ENCODE assay signal across 27 cellular contexts in the genomic region with DNA sequence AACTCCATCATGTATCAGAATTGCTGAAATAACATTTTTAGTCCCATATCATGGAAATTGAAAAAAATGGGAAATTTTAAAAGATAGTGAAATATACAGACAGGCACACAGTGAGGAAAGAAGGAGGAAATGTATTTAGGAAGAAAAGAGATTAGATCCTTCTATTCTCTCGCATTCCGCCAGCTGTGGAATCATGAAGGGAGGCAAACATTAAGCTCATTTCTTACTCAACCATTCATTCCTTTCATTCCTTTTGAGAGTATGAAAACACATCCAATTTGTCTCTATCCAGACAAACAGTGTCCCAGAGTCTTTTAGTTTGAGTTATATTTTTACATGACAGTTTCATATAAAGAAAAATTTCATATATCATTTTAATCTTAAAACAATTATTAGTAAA. TPM values are rescaled to one million over a fixed set of nuclear protein-coding genes. Genes with fewer than 3 reads are reported as not detected.
"Had no signal": no experiment of that assay in that cellular context is flagged by ENCODE, and none has a peak within 500 bp of the region (broad histone marks: within the 10 kb centered on the region; RNA-seq: fewer than 3 reads in every experiment).

No MANE protein-coding gene starts in this region.

- H3K9me3 ChIP-seq: breast epithelium, left lung, ovary, psoas muscle, suprapubic skin, transverse colon, uterus had no signal

- H3K36me3 ChIP-seq: breast epithelium, left lung, neural progenitor cell, ovary, suprapubic skin, transverse colon, uterus had no signal

- H3K27ac ChIP-seq: breast epithelium, foreskin keratinocyte, hepatocyte, left lung, neural progenitor cell, ovary, psoas muscle, suprapubic skin, transverse colon, uterus had no signal

- H3K27me3 ChIP-seq: breast epithelium, foreskin keratinocyte, hepatocyte, left lung, neural progenitor cell, ovary, suprapubic skin, transverse colon, uterus had no signal

- H3K4me1 ChIP-seq: breast epithelium, foreskin keratinocyte, left lung, neural progenitor cell, psoas muscle, suprapubic skin, transverse colon, uterus had no signal

- DNase-seq: activated CD4-positive, alpha-beta T cell treated with anti-CD3 and anti-CD28 coated beads, Interleukin-2, amount 10 ng/mL, durations not matched to agents 7 days and 5 days; activated CD4-positive, CD25-positive, alpha-beta regulatory T cell; activated CD8-positive, alpha-beta T cell treated with anti-CD3 and anti-CD28 coated beads, Interleukin-2, amount 10 ng/mL, durations not matched to agents 7 days and 5 days; activated naive CD4-positive, alpha-beta T cell treated with anti-CD3 and anti-CD28 coated beads for 36 hours; activated T-cell treated with anti-CD3 and anti-CD28 coated beads, Interleukin-2, amount 50 U/mL, for 24 hours; aorta; cortex of kidney; effector CD4-positive, alpha-beta T cell; foreskin keratinocyte; left lung; mammary epithelial cell; naive thymus-derived CD4-positive, alpha-beta T cell; ovary; psoas muscle; stimulated activated CD4-positive, alpha-beta T cell treated with anti-CD3 and anti-CD28 coated beads, Interleukin-4, amount 100 ng/mL, for 1 hour; stimulated activated naive CD8-positive, alpha-beta T cell treated with anti-CD3 and anti-CD28 coated beads, Interleukin-15, amount 100 ng/mL, for 72 hours; T-helper 1 cell; T-helper 9 cell; transverse colon; uterus had no signal

- H3K4me3 ChIP-seq: breast epithelium, hepatocyte, left lung, neural progenitor cell, ovary, psoas muscle, smooth muscle cell, suprapubic skin, transverse colon, uterus had no signal

- ATAC-seq: activated CD8-positive, alpha-beta T cell treated with anti-CD3 and anti-CD28 coated beads, Interleukin-2, amount 10 ng/mL, durations not matched to agents 7 days and 5 days; esophagus mucosa; foreskin keratinocyte; left lung; naive thymus-derived CD4-positive, alpha-beta T cell; stimulated activated naive CD8-positive, alpha-beta T cell treated with anti-CD3 and anti-CD28 coated beads, Interleukin-15, amount 100 ng/mL, for 72 hours had no signal

RNA-seq across cellular contexts. Expression of a gene that starts 52.5 kb away (rescaled TPM):
- total RNA-seq: activated CD4-positive, alpha-beta T cell treated with anti-CD3 and anti-CD28 coated beads, Interleukin-2, amount 10 ng/mL, durations not matched to agents 7 days and 5 days; activated CD8-positive, alpha-beta T cell treated with anti-CD3 and anti-CD28 coated beads, Interleukin-2, amount 10 ng/mL, durations not matched to agents 7 days and 5 days; activated naive CD4-positive, alpha-beta T cell treated with anti-CD3 and anti-CD28 coated beads for 36 hours; aorta; esophagus mucosa; foreskin keratinocyte; mammary epithelial cell; mononuclear cell; naive thymus-derived CD4-positive, alpha-beta T cell; psoas muscle had no signal
